ENCODE assay signal across 8 cellular contexts in genomic region chr16:27550582-27550920, GRCh38. TPM values are rescaled to one million over a fixed set of nuclear protein-coding genes. Genes with fewer than 3 reads are reported as not detected.
DNase-seq lines count a peak whose midpoint lies in the region; ATAC-seq, FAIRE-seq and TF ChIP-seq lines count a peak whose summit lies in the region.

No MANE protein-coding gene starts in this region.

- peak overlapping the region; percentile 93 to 100 (median 98) for H3K4me3 Mint-ChIP-seq in IgD-negative memory B cell

- peaks cover 22 to 26% (median 24%) of the 10 kb centered on the region in 3 donors for H3K4me1 Mint-ChIP-seq in IgD-negative memory B cell

- BruUV-seq in A673 (replicated peaks; lab: Mats Ljungman, UMichigan): TSS peak; percentile 89

- TF ChIP-seq CTCF in A673 (conservative IDR thresholded peaks at IDR 0.05; ENCODE audit: low read depth, low read length) (no peak), cardiac fibroblast (IDR thresholded peaks at IDR 0.05; ENCODE audit: low read depth, low read length) (no peak), omental fat pad (IDR thresholded peaks at IDR 0.05) (no peak)

- H3K9me3 ChIP-seq in A673 (ENCODE audit: low read depth, low read length, poor library complexity, severe bottlenecking): no peaks in the 10 kb centered on the region
- H3K9me3 ChIP-seq in muscle layer of colon (ENCODE audit: low read length): no peaks in the 10 kb centered on the region

- in situ Hi-C loops in KBM-7 (cut with MboI; ENCODE audit: low pct_unique_long_range_greater_than_20kb, low sequenced_read_pairs): no loop called here

- DNase-seq in A673 (ENCODE audit: low spot score): no peak
- DNase-seq in cardiac fibroblast (ENCODE audit: low read depth in 2 of 2): no peak
- DNase-seq in hypothalamus (lab: John Stamatoyannopoulos, UW): no peak
- no peak for DNase-seq in urothelium cell line (ENCODE audit: low spot score)
- no peak for DNase-seq in KBM-7
- DNase-seq in omental fat pad (ENCODE audit: low spot score): no peak

- peaks cover 19% of the 10 kb centered on the region for H3K4me1 ChIP-seq in A673 (ENCODE audit: insufficient read depth, low read length, poor library complexity, severe bottlenecking)
- peaks cover 29% of the 10 kb centered on the region for H3K4me1 ChIP-seq in muscle layer of colon (ENCODE audit: insufficient read depth, low read length)

- CTCF ChIA-PET in A673 (lab: Charles Lee): no interaction called here

- H3K27me3 ChIP-seq in A673 (replicated peaks; ENCODE audit: insufficient read depth, low read depth, low read length, poor library complexity) (no peaks in the 10 kb centered on the region), muscle layer of colon (ENCODE audit: control insufficient read depth in 1 of 2, insufficient read depth in 2 of 2, low read length in 2 of 2) (no peaks in the 10 kb centered on the region)

- peak overlapping the region; percentile 94 to 100 (median 98) for H3K27ac Mint-ChIP-seq in IgD-negative memory B cell

- no peak for ATAC-seq in omental fat pad (ENCODE audit: low FRiP score)

- no peaks in the 10 kb centered on the region for H3K9me3 Mint-ChIP-seq in IgD-negative memory B cell

- peak overlapping the region; percentile 87 for H3K9ac ChIP-seq in muscle layer of colon (ENCODE audit: low read length)

- peak overlapping the region; percentile 83 for H3K4me3 ChIP-seq in A673 (ENCODE audit: low read depth, low read length, poor library complexity, severe bottlenecking)
- peak overlapping the region; percentile 91 to 99 for H3K4me3 ChIP-seq in cardiac fibroblast (replicated peaks in 1 of 2; ENCODE audit: low read depth in 2 of 2, low read length in 2 of 2)
- peak overlapping the region; percentile 93 to 94 for H3K4me3 ChIP-seq in muscle layer of colon (ENCODE audit: low read depth in 1 of 2, low read length in 2 of 2)

- no peak for FAIRE-seq in urothelium cell line (lab: Jason Lieb, UNC)

- peaks cover under 1% of the 10 kb centered on the region for H3K36me3 ChIP-seq in A673 (ENCODE audit: insufficient read depth, low read length, poor library complexity, severe bottlenecking)
- no peaks in the 10 kb centered on the region for H3K36me3 ChIP-seq in muscle layer of colon (ENCODE audit: insufficient read depth, low read length)

- POLR2A ChIA-PET in A673 (lab: Charles Lee; ENCODE audit: low non-redundant PET): no interaction called here

- intact Hi-C loops in A673 (cut with micrococcal nuclease; ENCODE audit: unreplicated experiment): no loop called here

- H3K27ac ChIP-seq in A673 (ENCODE audit: low read depth, low read length, poor library complexity, severe bottlenecking) (peak overlapping the region; percentile 68), muscle layer of colon (ENCODE audit: low read depth, low read length) (peak overlapping the region; percentile 86)

- H3K36me3 Mint-ChIP-seq in IgD-negative memory B cell: peaks cover 1% of the 10 kb centered on the region

- H3K27me3 Mint-ChIP-seq in IgD-negative memory B cell: no peaks in the 10 kb centered on the region

RNA-seq across cellular contexts. Expression of gene KATNIP, which starts 0.6 kb away (rescaled TPM):
- 23.5 and 23.9 TPM in 2 replicates for total RNA-seq in A673 (2021)
- polyA plus RNA-seq in IgD-negative memory B cell: 7.1 TPM
- 10 to 100 TPM; 18.1 to 22.9 (median 20.0) TPM for total RNA-seq in omental fat pad

RNA-seq across cellular contexts. Expression of gene GTF3C1, which starts 0.8 kb away (rescaled TPM):
- total RNA-seq in A673 (2021): 88.7 and 94.2 TPM in 2 replicates
- polyA plus RNA-seq in IgD-negative memory B cell: 22.1 TPM
- total RNA-seq in omental fat pad: 10 to 100 TPM; 38.5 to 57.2 (median 41.0) TPM
